Comparison of ENCODE assay signal across 33 cellular contexts in genomic region chr4:146621-147020, GRCh38.
"Had no signal": no experiment of that assay in that cellular context is flagged by ENCODE, and none has a peak within 500 bp of the region (broad histone marks: within the 10 kb centered on the region; RNA-seq: fewer than 3 reads in every experiment).

No MANE protein-coding gene starts in this region.

- H3K9ac ChIP-seq: SK-N-SH had no signal

- H3K27ac ChIP-seq: brain microvascular endothelial cell, SJSA1 had no signal

- H3K4me1 Mint-ChIP-seq: activated CD4-positive, alpha-beta T cell treated with anti-CD3 and anti-CD28 coated beads for 36 hours; activated CD4-positive, alpha-beta T cell treated with anti-CD3 and anti-CD28 coated beads, Interleukin-2, amount 10 ng/mL, durations not matched to agents 7 days and 5 days; activated naive CD4-positive, alpha-beta T cell treated with anti-CD3 and anti-CD28 coated beads, Interleukin-2, amount 10 ng/mL, durations not matched to agents 7 days and 5 days; activated naive CD8-positive, alpha-beta T cell treated with anti-CD3 and anti-CD28 coated beads, Interleukin-2, amount 50 U/mL, for 24 hours; central memory CD8-positive, alpha-beta T cell had no signal

- H3K27ac Mint-ChIP-seq: activated CD4-positive, alpha-beta T cell treated with anti-CD3 and anti-CD28 coated beads for 36 hours; activated CD4-positive, alpha-beta T cell treated with anti-CD3 and anti-CD28 coated beads, Interleukin-2, amount 10 ng/mL, durations not matched to agents 7 days and 5 days; activated CD8-positive, alpha-beta T cell treated with anti-CD3 and anti-CD28 coated beads, Interleukin-2, amount 10 ng/mL, durations not matched to agents 7 days and 5 days; activated naive CD4-positive, alpha-beta T cell treated with anti-CD3 and anti-CD28 coated beads, Interleukin-2, amount 10 ng/mL, durations not matched to agents 7 days and 5 days; activated naive CD8-positive, alpha-beta T cell; activated naive CD8-positive, alpha-beta T cell treated with anti-CD3 and anti-CD28 coated beads, Interleukin-2, amount 50 U/mL, for 24 hours; activated T-cell treated with anti-CD3 and anti-CD28 coated beads, Interleukin-2, amount 50 U/mL, for 24 hours; activated T-helper 1 cell treated with anti-CD3 and anti-CD28 coated beads, Interleukin-12 subunit alpha, Interleukin-12 subunit beta, Interleukin-2, Interleukin-4 antibody, amounts not matched to agents 30 ng/mL and 10 ng/mL and 1 ng/mL, durations not matched to agents 14 hours and 24 hours and 36 hours; T-helper 1 cell treated with Interleukin-12 subunit alpha and Interleukin-12 subunit beta and Interleukin-4 antibody, amounts not matched to agents 30 μg/mL and 1 μg/mL, for 36 hours; T-helper 2 cell treated with Interferon-gamma antibody and Interleukin-4, amounts not matched to agents 5 μg/mL and 100 μg/mL, for 36 hours; WTC11 had no signal

- H3K9me3 ChIP-seq: SJSA1 had no signal

- H3K9me3 Mint-ChIP-seq: central memory CD8-positive, alpha-beta T cell had no signal

- H3K4me3 Mint-ChIP-seq: activated CD4-positive, alpha-beta T cell treated with anti-CD3 and anti-CD28 coated beads for 36 hours; activated CD4-positive, alpha-beta T cell treated with anti-CD3 and anti-CD28 coated beads, Interleukin-2, amount 10 ng/mL, durations not matched to agents 7 days and 5 days; activated CD8-positive, alpha-beta T cell treated with anti-CD3 and anti-CD28 coated beads, Interleukin-2, amount 10 ng/mL, durations not matched to agents 7 days and 5 days; activated naive CD4-positive, alpha-beta T cell treated with anti-CD3 and anti-CD28 coated beads, Interleukin-2, amount 10 ng/mL, durations not matched to agents 7 days and 5 days; activated naive CD8-positive, alpha-beta T cell; activated naive CD8-positive, alpha-beta T cell treated with anti-CD3 and anti-CD28 coated beads, Interleukin-2, amount 50 U/mL, for 24 hours; activated T-cell treated with anti-CD3 and anti-CD28 coated beads, Interleukin-2, amount 50 U/mL, for 24 hours; activated T-helper 1 cell treated with anti-CD3 and anti-CD28 coated beads, Interleukin-12 subunit alpha, Interleukin-12 subunit beta, Interleukin-2, Interleukin-4 antibody, amounts not matched to agents 30 ng/mL and 10 ng/mL and 1 ng/mL, durations not matched to agents 14 hours and 24 hours and 36 hours; central memory CD8-positive, alpha-beta T cell; T-helper 1 cell treated with Interleukin-12 subunit alpha and Interleukin-12 subunit beta and Interleukin-4 antibody, amounts not matched to agents 30 μg/mL and 1 μg/mL, for 36 hours; T-helper 2 cell treated with Interferon-gamma antibody and Interleukin-4, amounts not matched to agents 5 μg/mL and 100 μg/mL, for 36 hours; WTC11 had no signal

- H3K27me3 ChIP-seq: brain microvascular endothelial cell, MG63, SJSA1 had no signal

- H3K4me3 ChIP-seq: MG63, SJSA1 had no signal

- H3K27me3 Mint-ChIP-seq: activated CD4-positive, alpha-beta T cell treated with anti-CD3 and anti-CD28 coated beads for 36 hours; activated CD4-positive, alpha-beta T cell treated with anti-CD3 and anti-CD28 coated beads, Interleukin-2, amount 10 ng/mL, durations not matched to agents 7 days and 5 days; activated naive CD4-positive, alpha-beta T cell treated with anti-CD3 and anti-CD28 coated beads, Interleukin-2, amount 10 ng/mL, durations not matched to agents 7 days and 5 days; activated naive CD8-positive, alpha-beta T cell; activated naive CD8-positive, alpha-beta T cell treated with anti-CD3 and anti-CD28 coated beads, Interleukin-2, amount 50 U/mL, for 24 hours; activated T-cell treated with anti-CD3 and anti-CD28 coated beads, Interleukin-2, amount 50 U/mL, for 24 hours; central memory CD8-positive, alpha-beta T cell had no signal

- FAIRE-seq: TTC549 had no signal

- H3K36me3 ChIP-seq: SJSA1 had no signal

- H3K4me1 ChIP-seq: SJSA1 had no signal

- ATAC-seq: activated CD4-positive, alpha-beta T cell treated with anti-CD3 and anti-CD28 coated beads for 36 hours; activated CD4-positive, CD25-positive, alpha-beta regulatory T cell treated with anti-CD3 and anti-CD28 coated beads, Interleukin-2, amount 50 U/mL, for 24 hours; activated CD8-positive, alpha-beta T cell treated with anti-CD3 and anti-CD28 coated beads, Interleukin-2, amount 10 ng/mL, durations not matched to agents 7 days and 5 days; activated naive CD8-positive, alpha-beta T cell treated with anti-CD3 and anti-CD28 coated beads, Interleukin-2, amount 50 U/mL, for 24 hours; Panc1; WTC11 had no signal

- DNase-seq: activated CD4-positive, alpha-beta T cell treated with anti-CD3 and anti-CD28 coated beads for 36 hours; activated CD4-positive, alpha-beta T cell treated with anti-CD3 and anti-CD28 coated beads, Interleukin-2, amount 10 ng/mL, durations not matched to agents 7 days and 5 days; activated CD4-positive, alpha-beta T cell treated with anti-CD3 and anti-CD28 coated beads, Interleukin-2, amount 50 U/mL, for 48 hours; activated CD8-positive, alpha-beta T cell treated with anti-CD3 and anti-CD28 coated beads, Interleukin-2, amount 10 ng/mL, durations not matched to agents 7 days and 5 days; activated gamma-delta T cell treated with Interleukin-2 at 50 U/mL for 16 hours; activated naive CD4-positive, alpha-beta T cell treated with anti-CD3 and anti-CD28 coated beads, Interleukin-2, amount 10 ng/mL, durations not matched to agents 7 days and 5 days; activated naive CD8-positive, alpha-beta T cell treated with anti-CD3 and anti-CD28 coated beads, Interleukin-2, amount 50 U/mL, for 24 hours; activated T-cell treated with anti-CD3 and anti-CD28 coated beads, Interleukin-2, amount 50 U/mL, for 24 hours; amniotic stem cell; aorta; brain microvascular endothelial cell; MG63; NCI-H1048; NCI-H1105 treated with DMSO at 0.1 percent for 48 hours; NCI-H1436; NCI-H1694; NCI-H1930; NCI-H2081 treated with DMSO at 0.1 percent for 48 hours; NCI-H345; NCI-H524 treated with DMSO at 0.1 percent for 48 hours; RPMI8226; SHP77 treated with DMSO at 0.1 percent for 48 hours; SK-N-SH had no signal
